In genomic region chr6:23027281-23027680, GRCh38 we compare ENCODE assay signal across 17 cellular contexts.
DNase-seq lines count a peak whose midpoint lies in the region; ATAC-seq, FAIRE-seq and TF ChIP-seq lines count a peak whose summit lies in the region.
"Had no signal": no experiment of that assay in that cellular context is flagged by ENCODE, and none has a peak within 500 bp of the region (broad histone marks: within the 10 kb centered on the region; RNA-seq: fewer than 3 reads in every experiment).

No MANE protein-coding gene starts in this region.

- DNase-seq in C1 segment of cervical spinal cord (lab: John Stamatoyannopoulos, UW) (peak in 10 of 14 donors; percentile 3 to 36 (median 26)), NCI-H187 treated with DMSO at 0.1 percent for 48 hours (lab: John Stamatoyannopoulos, UW) (peak; percentile 48), amygdala (lab: John Stamatoyannopoulos, UW) (peak in 41 of 56 donors; percentile 2 to 75 (median 36)), kidney (no peak), UCSD-AML1 (lab: John Stamatoyannopoulos, UW; ENCODE audit: unreplicated experiment) (no peak)
- DNase-seq: activated CD4-positive, alpha-beta memory T cell treated with anti-CD3 and anti-CD28 coated beads, Interleukin-2, amount 10 ng/mL, durations not matched to agents 7 days and 5 days; activated effector memory CD4-positive, alpha-beta T cell treated with Interleukin-2 at 50 U/mL for 16 hours; DND-41; GM23248; stimulated activated CD4-positive, alpha-beta T cell treated with anti-CD3 and anti-CD28 coated beads, Interleukin-4, amount 100 ng/mL, for 4 hours; stimulated activated naive CD4-positive, alpha-beta T cell had no signal

- no peak overlapping the region for H3K9ac ChIP-seq in kidney (ENCODE audit: low read length in 2 of 2)
- H3K9ac ChIP-seq: GM23248 had no signal

- no peaks in the 10 kb centered on the region for H3K36me3 ChIP-seq in mesodermal cell (ENCODE audit: control insufficient read depth, insufficient read depth, low read length)
- no peaks in the 10 kb centered on the region for H3K36me3 ChIP-seq in kidney (ENCODE audit: control insufficient read depth in 1 of 2, insufficient read depth in 2 of 2, low read length in 2 of 2)
- H3K36me3 ChIP-seq: cardiac muscle cell had no signal

- H3K4me3 ChIP-seq in mesodermal cell (ENCODE audit: extremely low read depth, insufficient read depth, low read length, poor library complexity, severe bottlenecking) (no peak overlapping the region), kidney (ENCODE audit: low read length in 2 of 2) (no peak overlapping the region)
- H3K4me3 ChIP-seq: cardiac muscle cell, GM12878, GM23248, lung had no signal

- H3K27ac ChIP-seq in mesodermal cell (ENCODE audit: low read depth, low read length, severe bottlenecking) (peak overlapping the region; percentile 36), kidney (ENCODE audit: low read depth in 2 of 2, low read length in 2 of 2) (no peak overlapping the region)
- H3K27ac ChIP-seq: cardiac muscle cell, GM23248 had no signal

- H3K4me1 ChIP-seq in mesodermal cell (ENCODE audit: control insufficient read depth, insufficient read depth, low read length, poor library complexity, severe bottlenecking) = peaks cover 3% of the 10 kb centered on the region
- H3K4me1 ChIP-seq in kidney (ENCODE audit: control insufficient read depth in 1 of 2, insufficient read depth in 1 of 2, low read depth in 1 of 2, low read length in 2 of 2) = no peaks in the 10 kb centered on the region

- FAIRE-seq in kidney (lab: Jason Lieb, UNC) = no peak
- FAIRE-seq: GM12878 had no signal

- no peaks in the 10 kb centered on the region for H3K9me3 ChIP-seq in mesodermal cell (ENCODE audit: control insufficient read depth, low read length)
- H3K9me3 ChIP-seq in kidney (ENCODE audit: control insufficient read depth in 1 of 2, low read length in 2 of 2) = no peaks in the 10 kb centered on the region

- no peak for TF ChIP-seq CTCF in kidney (IDR thresholded peaks at IDR 0.05; ENCODE audit: borderline replicate concordance, extremely low read depth, insufficient read depth)

- no peak for ATAC-seq in HG02870 (IDR thresholded peaks at IDR 0.05; ENCODE audit: unreplicated experiment)
- no peak for ATAC-seq in HG02970 (IDR thresholded peaks at IDR 0.05; ENCODE audit: low FRiP score, unreplicated experiment)
- ATAC-seq: GM12878 had no signal

- intact Hi-C loops in kidney (cut with DNase I) = no loop called here

- 100% methylated on average over 1 of the region's 5 CpGs; no CpG with 5 or more reads in 1 of the 2 experiments for WGBS in mesodermal cell (ENCODE audit: insufficient coverage in 2 of 2), 2 experiments

Comparison
In these comparisons a context has a peak if more than half of its experiments do, and no peak if none do; other contexts are left out.
1. DNase-seq: peak in C1 segment of cervical spinal cord (10 of 14), NCI-H187 treated with DMSO at 0.1 percent for 48 hours (single experiment) and amygdala (41 of 56); none in kidney (single experiment) and UCSD-AML1 (single experiment).